In the genomic region with DNA sequence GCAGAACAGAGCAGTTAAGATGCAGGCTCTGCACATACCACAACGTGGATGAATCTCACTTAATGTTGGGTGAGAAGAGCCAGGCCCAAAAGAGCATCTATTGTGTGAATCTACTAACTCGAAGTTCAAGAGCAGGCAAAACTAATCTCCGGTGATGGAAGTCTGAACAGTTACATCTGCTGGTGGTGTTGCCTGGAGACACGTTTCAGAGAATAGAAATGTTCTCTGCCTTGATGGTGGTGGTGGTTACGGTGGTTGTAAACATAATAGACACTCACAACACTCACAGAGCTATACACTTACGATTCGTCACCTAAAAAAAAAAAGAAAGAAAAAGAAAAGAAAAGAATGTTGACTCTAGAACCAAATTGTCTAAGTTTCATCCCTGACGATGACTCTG, we compare ENCODE assay signal across 13 cellular contexts.
A peak's percentile ranks its signal among the peaks of the same experiment; 100 is the strongest.
DNase-seq lines count a peak whose midpoint lies in the region; ATAC-seq and TF ChIP-seq lines count a peak whose summit lies in the region.
"Had no signal": no experiment of that assay in that cellular context is flagged by ENCODE, and none has a peak within 500 bp of the region (broad histone marks: within the 10 kb centered on the region; RNA-seq: fewer than 3 reads in every experiment).

No MANE protein-coding gene starts in this region.

- H4K20me1 ChIP-seq in Karpas-422 (ENCODE audit: insufficient read depth, low read depth, low read length): no peaks in the 10 kb centered on the region

- peaks cover 3 to 7% of the 10 kb centered on the region in 2 donors for H3K27me3 Mint-ChIP-seq in CD8-positive, alpha-beta memory T cell

- H3K9me3 ChIP-seq in CD8-positive, alpha-beta memory T cell (ENCODE audit: low read length): no peaks in the 10 kb centered on the region
- H3K9me3 ChIP-seq in Karpas-422 (ENCODE audit: low read length) (no peaks in the 10 kb centered on the region), WERI-Rb-1 (ENCODE audit: severe bottlenecking) (peaks cover 16% of the 10 kb centered on the region)

- no peaks in the 10 kb centered on the region for H3K79me2 ChIP-seq in Karpas-422 (ENCODE audit: low read length)

- no peaks in the 10 kb centered on the region for H3K9me2 ChIP-seq in Karpas-422 (replicated peaks; ENCODE audit: insufficient read depth, low read length)

- H3K27ac Mint-ChIP-seq in CD8-positive, alpha-beta memory T cell: peak overlapping the region in 5 of 8 donors; percentile 47 to 92 (median 62)
- H3K27ac Mint-ChIP-seq: mesothelial cell of epicardium had no signal

- CTCF ChIA-PET in CD8-positive, alpha-beta memory T cell (lab: Charles Lee): no interaction called here

- POLR2A ChIA-PET in CD8-positive, alpha-beta memory T cell (lab: Charles Lee): no interaction called here

- H3K27me3 ChIP-seq in CD8-positive, alpha-beta memory T cell (ENCODE audit: insufficient read depth, low read length, poor library complexity, severe bottlenecking): no peaks in the 10 kb centered on the region
- no peaks in the 10 kb centered on the region for H3K27me3 ChIP-seq in Karpas-422 (ENCODE audit: low read length)
- no peaks in the 10 kb centered on the region for H3K27me3 ChIP-seq in WERI-Rb-1 (ENCODE audit: insufficient read depth, low read depth, severe bottlenecking)

- H3K4me1 Mint-ChIP-seq in CD8-positive, alpha-beta memory T cell: peaks cover 35 to 61% (median 47%) of the 10 kb centered on the region in 3 donors

- H3K27ac ChIP-seq in CD8-positive, alpha-beta memory T cell (ENCODE audit: low read depth, low read length): no peak overlapping the region
- no peak overlapping the region for H3K27ac ChIP-seq in Karpas-422 (ENCODE audit: low read length)
- no peak overlapping the region for H3K27ac ChIP-seq in WERI-Rb-1
- H3K27ac ChIP-seq: VCaP had no signal

- H3K36me3 Mint-ChIP-seq in CD8-positive, alpha-beta memory T cell: peaks cover 0 to 7% (median 3%) of the 10 kb centered on the region in 3 donors
- H3K36me3 Mint-ChIP-seq: mesothelial cell of epicardium had no signal

- H3K9ac ChIP-seq in Karpas-422 (ENCODE audit: low read length): no peak overlapping the region

- peak; percentile 17 for ATAC-seq in GM19328 (IDR thresholded peaks at IDR 0.05; ENCODE audit: unreplicated experiment)
- no peak for ATAC-seq in GM21529 (IDR thresholded peaks at IDR 0.05; ENCODE audit: unreplicated experiment)
- ATAC-seq: Right ventricle myocardium inferior had no signal

- peaks cover 0 to 2% (median 0%) of the 10 kb centered on the region in 5 donors for H3K9me3 Mint-ChIP-seq in CD8-positive, alpha-beta memory T cell

- no peak overlapping the region for H3K4me3 ChIP-seq in CD8-positive, alpha-beta memory T cell (ENCODE audit: low read length)
- H3K4me3 ChIP-seq in Karpas-422 (ENCODE audit: low read length) (no peak overlapping the region), WERI-Rb-1 (ENCODE audit: low read depth, low read length) (no peak overlapping the region)

- peak in 1 of 5 donors; percentile 71 for DNase-seq in CD8-positive, alpha-beta memory T cell
- DNase-seq in Karpas-422: no peak
- peak; percentile 28 for DNase-seq in islet precursor cell
- DNase-seq in GM03348 (ENCODE audit: low spot score): no peak
- no peak for DNase-seq in WERI-Rb-1
- DNase-seq: activated effector memory CD4-positive, alpha-beta T cell treated with Interleukin-2 at 50 U/mL for 16 hours; NCI-H526 treated with DMSO at 0.1 percent for 48 hours; stimulated activated CD4-positive, alpha-beta T cell treated with anti-CD3 and anti-CD28 coated beads, Interleukin-4, amount 100 ng/mL, for 24 hours had no signal

- H3K4me2 ChIP-seq in Karpas-422 (ENCODE audit: low read depth, low read length, poor library complexity, severe bottlenecking): peak overlapping the region; percentile 10

- peak overlapping the region; percentile 53; the same call in 1 of the 2 replicates for H2AFZ ChIP-seq in Karpas-422 (ENCODE audit: low read length)

- no peaks in the 10 kb centered on the region for H3K36me3 ChIP-seq in CD8-positive, alpha-beta memory T cell (ENCODE audit: insufficient read depth, low read length)
- no peaks in the 10 kb centered on the region for H3K36me3 ChIP-seq in Karpas-422 (ENCODE audit: insufficient read depth, low read length)
- H3K36me3 ChIP-seq in WERI-Rb-1: no peaks in the 10 kb centered on the region

- no peak for TF ChIP-seq CTCF in WERI-Rb-1 (IDR thresholded peaks at IDR 0.05; ENCODE audit: low read depth, low read length)

- H3K4me3 Mint-ChIP-seq in CD8-positive, alpha-beta memory T cell: peak overlapping the region in 2 of 7 donors; percentile 16 to 19
- H3K4me3 Mint-ChIP-seq: mesothelial cell of epicardium had no signal

- peaks cover 32% of the 10 kb centered on the region for H3K4me1 ChIP-seq in CD8-positive, alpha-beta memory T cell (ENCODE audit: insufficient read depth, low read length)
- peaks cover 7% of the 10 kb centered on the region for H3K4me1 ChIP-seq in Karpas-422 (ENCODE audit: low read length)
